In the genomic region with DNA sequence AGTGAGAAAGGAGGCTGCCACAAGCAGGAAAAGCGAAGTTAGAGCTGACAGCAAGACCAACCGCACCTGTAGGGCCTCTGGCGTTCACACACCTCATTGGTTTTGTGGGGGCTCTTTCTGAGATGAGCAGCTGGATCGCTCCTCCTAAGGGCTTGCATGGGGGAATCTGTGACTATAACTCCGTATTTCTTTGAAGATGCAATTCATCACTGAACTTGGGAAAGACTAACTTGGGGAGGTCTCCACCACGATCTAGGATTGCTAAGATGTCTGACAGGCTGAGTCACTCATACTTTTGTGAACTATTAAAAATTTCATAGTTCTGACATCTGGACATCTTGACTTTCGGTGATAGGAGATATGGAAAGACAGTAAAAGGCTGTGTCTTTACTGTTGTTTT, we compare ENCODE assay signal across 11 cellular contexts.
DNase-seq lines count a peak whose midpoint lies in the region; ATAC-seq, FAIRE-seq and TF ChIP-seq lines count a peak whose summit lies in the region.
"Had no signal": no experiment of that assay in that cellular context is flagged by ENCODE, and none has a peak within 500 bp of the region (broad histone marks: within the 10 kb centered on the region; RNA-seq: fewer than 3 reads in every experiment).

No MANE protein-coding gene starts in this region.

- no peak overlapping the region for H3K27ac Mint-ChIP-seq in T-helper 17 cell

- no peak for DNase-seq in GM18507 (ENCODE audit: extremely low spot score, insufficient read length, low read depth)
- no peak for DNase-seq in T-helper 17 cell
- DNase-seq in foreskin fibroblast = peak; percentile 30 to 65
- DNase-seq in stomach = no peak
- DNase-seq in stimulated activated CD4-positive, alpha-beta T cell treated with anti-CD3 and anti-CD28 coated beads, Interleukin-1b, Interleukin-23, amount 100 ng/mL, for 48 hours = no peak
- no peak for DNase-seq in SKM-1 (lab: John Stamatoyannopoulos, UW; ENCODE audit: unreplicated experiment)
- DNase-seq in dedifferentiated amniotic fluid mesenchymal stem cell (ENCODE audit: extremely low spot score) = no peak
- DNase-seq: activated naive CD4-positive, alpha-beta T cell treated with Interleukin-2 at 50 U/mL for 16 hours; gastrocnemius medialis; testis had no signal

- TF ChIP-seq CTCF in foreskin fibroblast (IDR thresholded peaks at IDR 0.05; ENCODE audit: low read depth, low read length) (no peak), stomach (IDR thresholded peaks at IDR 0.05) (no peak)

- TF ChIP-seq EP300 in stomach (IDR thresholded peaks at IDR 0.05) = no peak

- peak overlapping the region; percentile 66 for H3K4me3 Mint-ChIP-seq in T-helper 17 cell

- H3K4me3 ChIP-seq in foreskin fibroblast (ENCODE audit: low read depth in 1 of 2, low read length in 2 of 2) (no peak overlapping the region), stomach (no peak overlapping the region)
- H3K4me3 ChIP-seq: gastrocnemius medialis, K562, testis had no signal

- peak overlapping the region in 3 of 5 donors; percentile 12 to 60 (median 49) for H3K27ac ChIP-seq in stomach
- H3K27ac ChIP-seq: testis had no signal

- no peaks in the 10 kb centered on the region for H3K27me3 ChIP-seq in stomach
- H3K27me3 ChIP-seq: gastrocnemius medialis, testis had no signal

- H3K27me3 Mint-ChIP-seq in T-helper 17 cell = no peaks in the 10 kb centered on the region

- peaks cover 4% of the 10 kb centered on the region for H3K36me3 Mint-ChIP-seq in T-helper 17 cell (ENCODE audit: low read depth)

- peak; percentile 29 for FAIRE-seq in GM18507 (lab: Jason Lieb, UNC)
- FAIRE-seq: K562 had no signal

- peaks cover 31% of the 10 kb centered on the region for H3K4me1 Mint-ChIP-seq in T-helper 17 cell

- H3K4me1 ChIP-seq in stomach = peaks cover 0 to 41% (median 23%) of the 10 kb centered on the region in 4 donors

- peaks cover 0 to 16% (median 2%) of the 10 kb centered on the region in 4 donors for H3K36me3 ChIP-seq in stomach
- H3K36me3 ChIP-seq: gastrocnemius medialis had no signal

- WGBS in stomach, 5 donors = 88 to 95% (median 89%) methylated on average over 7 of the region's 7 CpGs

- TF ChIP-seq POLR2A in stomach (IDR thresholded peaks at IDR 0.05) = no peak

- ATAC-seq in T-helper 17 cell = no peak
- ATAC-seq: gastrocnemius medialis, K562 had no signal

- intact Hi-C loops in stomach (cut with DNase I; ENCODE audit: low total_unique reads) = no loop called here

- H3K9me3 ChIP-seq in T-helper 17 cell (ENCODE audit: control insufficient read depth, low read length, poor library complexity, severe bottlenecking) = no peaks in the 10 kb centered on the region
- H3K9me3 ChIP-seq in stomach = no peaks in the 10 kb centered on the region
- H3K9me3 ChIP-seq: gastrocnemius medialis, testis had no signal

Comparison
In these comparisons a context has a peak if more than half of its experiments do, and no peak if none do; other contexts are left out.
1. DNase-seq: peak in foreskin fibroblast (2 of 2); none in GM18507 (single experiment), T-helper 17 cell (0 of 3), stomach (single experiment), stimulated activated CD4-positive, alpha-beta T cell treated with anti-CD3 and anti-CD28 coated beads, Interleukin-1b, Interleukin-23, amount 100 ng/mL, for 48 hours (single experiment), SKM-1 (single experiment) and dedifferentiated amniotic fluid mesenchymal stem cell (single experiment).